In the genomic region with DNA sequence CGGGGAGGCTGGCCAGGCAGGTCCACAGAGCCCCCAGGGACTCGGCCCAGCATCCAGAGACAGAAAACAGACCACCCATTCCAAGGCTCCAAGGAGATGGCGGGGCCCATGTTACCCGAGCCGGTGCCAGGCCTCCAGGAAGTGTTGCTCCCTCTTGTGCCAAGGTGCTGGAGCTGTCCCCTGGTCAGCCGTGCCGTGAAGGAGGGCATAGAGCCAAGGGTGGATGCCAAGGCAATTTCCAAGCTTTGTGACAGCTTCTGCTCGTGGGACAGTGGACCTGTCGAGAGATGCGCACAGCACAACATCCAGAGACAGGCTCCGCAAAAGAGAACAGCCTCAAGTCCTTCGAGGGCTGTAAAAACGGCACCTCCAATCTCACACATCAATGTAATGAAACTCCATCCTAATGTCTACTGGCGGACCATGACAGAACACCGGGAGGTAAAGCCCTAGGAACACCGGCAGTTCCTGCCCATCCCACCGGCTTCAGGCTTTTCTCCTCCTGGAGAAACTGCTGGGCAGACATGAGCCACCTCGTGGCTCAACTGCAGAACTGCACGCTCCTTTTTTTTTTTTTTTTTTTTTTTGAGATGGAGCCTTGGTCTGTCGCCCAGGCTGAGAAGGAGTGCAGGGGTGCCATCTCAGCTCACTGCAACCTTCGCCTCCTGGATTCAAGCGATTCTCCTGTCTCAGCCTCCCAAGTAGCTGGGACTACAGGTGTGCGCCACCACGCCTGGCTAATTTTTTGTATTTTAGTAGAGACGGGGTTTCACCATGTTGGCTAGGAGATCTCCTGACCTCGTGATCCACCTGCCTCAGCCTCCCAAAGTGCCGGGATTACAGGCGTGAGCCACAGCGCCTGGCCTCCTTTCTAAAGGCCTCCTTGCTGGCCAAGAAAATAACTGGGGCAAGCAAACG, we compare ENCODE assay signal across 8 cellular contexts. TPM values are rescaled to one million over a fixed set of nuclear protein-coding genes. Genes with fewer than 3 reads are reported as not detected.
DNase-seq lines count a peak whose midpoint lies in the region; ATAC-seq and TF ChIP-seq lines count a peak whose summit lies in the region.

No MANE protein-coding gene starts in this region.

- H3K27ac ChIP-seq in prostate gland = no peak overlapping the region

- TF ChIP-seq POLR2A in prostate gland (IDR thresholded peaks at IDR 0.05) = no peak

- peak; percentile 78 for TF ChIP-seq CTCF in GM12865 (IDR thresholded peaks at IDR 0.05; ENCODE audit: insufficient read depth, low read depth, low read length, missing control alignments)
- TF ChIP-seq CTCF in glutamatergic neuron (IDR thresholded peaks at IDR 0.05; ENCODE audit: partially characterized antibody, unreplicated experiment) = peak; percentile 96
- TF ChIP-seq CTCF in prostate gland (IDR thresholded peaks at IDR 0.05) = peak; percentile 40 to 49 (median 43)

- ATAC-seq in GM19397 (IDR thresholded peaks at IDR 0.05; ENCODE audit: unreplicated experiment) = no peak

- no peaks in the 10 kb centered on the region for H3K27me3 ChIP-seq in prostate gland (replicated peaks; ENCODE audit: insufficient read depth)

- H3K4me3 ChIP-seq in GM12865 (ENCODE audit: low read depth, low read length) (no peak overlapping the region), prostate gland (no peak overlapping the region)

- no peak overlapping the region for H3K27ac Mint-ChIP-seq in glutamatergic neuron (ENCODE audit: unreplicated experiment)

- peak; percentile 15 to 36 for DNase-seq in AML-193 (lab: John Stamatoyannopoulos, UW)
- DNase-seq in GM12865 (ENCODE audit: low read depth) = peak; percentile 50
- peak; percentile 26 for DNase-seq in NCI-H2029 treated with DMSO at 0.1 percent for 48 hours (lab: John Stamatoyannopoulos, UW)
- DNase-seq in activated T-cell treated with anti-CD3 and anti-CD28 coated beads, Interleukin-2, amount 50 U/mL, for 48 hours = peak; percentile 33 to 53
- DNase-seq in glutamatergic neuron = peak; percentile 52
- DNase-seq in prostate gland (ENCODE audit: low spot score) = no peak
- DNase-seq in GF-D8 (lab: John Stamatoyannopoulos, UW) = no peak

- intact Hi-C loops in prostate gland (cut with DNase I) = no loop called here

- no peaks in the 10 kb centered on the region for H3K36me3 ChIP-seq in prostate gland

- 54% methylated on average over 30 of the region's 30 CpGs for WGBS in prostate gland

- no peak overlapping the region for H3K4me3 Mint-ChIP-seq in glutamatergic neuron (ENCODE audit: unreplicated experiment)

- H3K27me3 Mint-ChIP-seq in glutamatergic neuron (ENCODE audit: unreplicated experiment) = peaks cover 6% of the 10 kb centered on the region

- peaks cover 2% of the 10 kb centered on the region for H3K9me3 Mint-ChIP-seq in glutamatergic neuron (ENCODE audit: unreplicated experiment)

- no peaks in the 10 kb centered on the region for H3K36me3 Mint-ChIP-seq in glutamatergic neuron (ENCODE audit: unreplicated experiment)

- no peaks in the 10 kb centered on the region for H3K4me1 ChIP-seq in prostate gland (replicated peaks)

- peaks cover 10% of the 10 kb centered on the region for H3K4me1 Mint-ChIP-seq in glutamatergic neuron (ENCODE audit: low read depth, unreplicated experiment)

- H3K9me3 ChIP-seq in prostate gland = no peaks in the 10 kb centered on the region

RNA-seq across cellular contexts. Expression of gene AVP, which starts 30.9 kb away (rescaled TPM):
- total RNA-seq in glutamatergic neuron (ENCODE audit: unreplicated experiment) (not detected), prostate gland (1 to 10 TPM in 1 of 2 donors, not detected in 1; 3.1 TPM)

RNA-seq across cellular contexts. Expression of gene OXT, which starts 44.0 kb away (rescaled TPM):
- total RNA-seq in glutamatergic neuron (ENCODE audit: unreplicated experiment) = not detected
- 1 to 10 TPM in 1 of 2 donors, not detected in 1; 9.8 TPM for total RNA-seq in prostate gland

RNA-seq across cellular contexts. Expression of gene FASTKD5, which starts 44.2 kb away (rescaled TPM):
- total RNA-seq in glutamatergic neuron (ENCODE audit: unreplicated experiment) (19.5 TPM), prostate gland (10 to 100 TPM; 14.5 to 22.2 TPM)

RNA-seq across cellular contexts. Expression of gene UBOX5, which starts 44.2 kb away (rescaled TPM):
- 8.6 TPM for total RNA-seq in glutamatergic neuron (ENCODE audit: unreplicated experiment)
- 10 to 100 TPM in 1 of 2 donors, 1 to 10 TPM in 1; 7.1 to 12.0 TPM for total RNA-seq in prostate gland

RNA-seq across cellular contexts. Expression of gene LZTS3, which starts 57.9 kb away (rescaled TPM):
- total RNA-seq in glutamatergic neuron (ENCODE audit: unreplicated experiment) (56.8 TPM), prostate gland (10 to 100 TPM; 23.7 to 29.1 TPM)

Comparison
In these comparisons a context has a peak if more than half of its experiments do, and no peak if none do; other contexts are left out.
1. DNase-seq: peak in AML-193 (2 of 2), GM12865 (single experiment), NCI-H2029 treated with DMSO at 0.1 percent for 48 hours (single experiment), activated T-cell treated with anti-CD3 and anti-CD28 coated beads, Interleukin-2, amount 50 U/mL, for 48 hours (2 of 2) and glutamatergic neuron (single experiment); none in prostate gland (single experiment) and GF-D8 (single experiment).
2. CTCF ChIP-seq: peak in every context shown above with its lines; median percentile 96 in glutamatergic neuron; 78 in GM12865; 43 in prostate gland.